23 cellular contexts compared by ENCODE assay signal in genomic region chr16:53073053-53073452, GRCh38. TPM values are rescaled to one million over a fixed set of nuclear protein-coding genes. Genes with fewer than 3 reads are reported as not detected.
"Had no signal": no experiment of that assay in that cellular context is flagged by ENCODE, and none has a peak within 500 bp of the region (broad histone marks: within the 10 kb centered on the region; RNA-seq: fewer than 3 reads in every experiment).

No MANE protein-coding gene starts in this region.

- H3K36me3 ChIP-seq: vagina had no signal

- H3K9me3 Mint-ChIP-seq: activated T-cell treated with anti-CD3 and anti-CD28 coated beads, Interleukin-2, amount 50 U/mL, for 4 hours had no signal

- ATAC-seq: activated T-cell treated with anti-CD3 and anti-CD28 coated beads, Interleukin-2, amount 50 U/mL, for 4 hours; gastroesophageal sphincter; stimulated activated naive B cell treated with anti-CD40 and anti-IgM and Interleukin-4, amounts not matched to agents 10 μg/mL and 1 μg/mL and 100 μg/mL, for 72 hours had no signal

- DNase-seq: activated CD4-positive, alpha-beta T cell treated with anti-CD3 and anti-CD28 coated beads for 1 hour; activated CD4-positive, alpha-beta T cell treated with anti-CD3 and anti-CD28 coated beads, Interleukin-2, amount 50 U/mL, for 4 hours; activated CD8-positive, alpha-beta memory T cell treated with anti-CD3 and anti-CD28 coated beads for 24 hours; activated CD8-positive, alpha-beta memory T cell treated with anti-CD3 and anti-CD28 coated beads, Interleukin-2, amount 50 U/mL, for 4 hours; activated naive CD4-positive, alpha-beta T cell treated with Interleukin-2 at 50 U/mL for 16 hours; activated naive CD8-positive, alpha-beta T cell treated with anti-CD3 and anti-CD28 coated beads for 36 hours; activated T-cell treated with anti-CD3 and anti-CD28 coated beads, Interleukin-2, amount 50 U/mL, for 4 hours; cerebellar nuclear complex; cortex of kidney; endodermal cell; esophagus squamous epithelium; head of caudate nucleus; occipital lobe; small intestine; stimulated activated naive B cell treated with anti-CD40 and anti-IgM and Interleukin-4, amounts not matched to agents 10 μg/mL and 1 μg/mL and 100 μg/mL, for 72 hours; trophoblast cell had no signal

- FAIRE-seq: bronchial epithelial cell, keratinocyte, small intestine had no signal

- H3K27ac ChIP-seq: vagina, VCaP had no signal

- H3K27ac Mint-ChIP-seq: activated naive CD8-positive, alpha-beta T cell treated with anti-CD3 and anti-CD28 coated beads for 36 hours; endodermal cell; stimulated activated naive B cell treated with anti-CD40 and anti-IgM and Interleukin-4, amounts not matched to agents 10 μg/mL and 1 μg/mL and 100 μg/mL, for 72 hours; T-helper 2 cell treated with Interferon-gamma antibody and Interleukin-4, amounts not matched to agents 5 μg/mL and 100 μg/mL, for 36 hours had no signal

- H3K4me3 ChIP-seq: esophagus squamous epithelium, gastroesophageal sphincter, vagina had no signal

- H3K27me3 Mint-ChIP-seq: activated naive CD8-positive, alpha-beta T cell treated with anti-CD3 and anti-CD28 coated beads for 36 hours; stimulated activated naive B cell treated with anti-CD40 and anti-IgM and Interleukin-4, amounts not matched to agents 10 μg/mL and 1 μg/mL and 100 μg/mL, for 72 hours had no signal

- H3K4me1 Mint-ChIP-seq: endodermal cell had no signal

- H3K27me3 ChIP-seq: esophagus squamous epithelium, gastroesophageal sphincter, vagina had no signal

- H3K9me3 ChIP-seq: esophagus squamous epithelium, gastroesophageal sphincter, vagina had no signal

- H3K4me3 Mint-ChIP-seq: activated naive CD8-positive, alpha-beta T cell treated with anti-CD3 and anti-CD28 coated beads for 36 hours; activated T-cell treated with anti-CD3 and anti-CD28 coated beads, Interleukin-2, amount 50 U/mL, for 4 hours; endodermal cell; neural crest cell; stimulated activated naive B cell treated with anti-CD40 and anti-IgM and Interleukin-4, amounts not matched to agents 10 μg/mL and 1 μg/mL and 100 μg/mL, for 72 hours; T-helper 2 cell treated with Interferon-gamma antibody and Interleukin-4, amounts not matched to agents 5 μg/mL and 100 μg/mL, for 36 hours had no signal

RNA-seq across cellular contexts. Expression of gene CHD9NB, which starts 20.4 kb away (rescaled TPM):
- total RNA-seq: activated T-cell treated with anti-CD3 and anti-CD28 coated beads, Interleukin-2, amount 50 U/mL, for 4 hours; vagina had no signal
